Comparison of ENCODE assay signal across 14 cellular contexts in the genomic region with DNA sequence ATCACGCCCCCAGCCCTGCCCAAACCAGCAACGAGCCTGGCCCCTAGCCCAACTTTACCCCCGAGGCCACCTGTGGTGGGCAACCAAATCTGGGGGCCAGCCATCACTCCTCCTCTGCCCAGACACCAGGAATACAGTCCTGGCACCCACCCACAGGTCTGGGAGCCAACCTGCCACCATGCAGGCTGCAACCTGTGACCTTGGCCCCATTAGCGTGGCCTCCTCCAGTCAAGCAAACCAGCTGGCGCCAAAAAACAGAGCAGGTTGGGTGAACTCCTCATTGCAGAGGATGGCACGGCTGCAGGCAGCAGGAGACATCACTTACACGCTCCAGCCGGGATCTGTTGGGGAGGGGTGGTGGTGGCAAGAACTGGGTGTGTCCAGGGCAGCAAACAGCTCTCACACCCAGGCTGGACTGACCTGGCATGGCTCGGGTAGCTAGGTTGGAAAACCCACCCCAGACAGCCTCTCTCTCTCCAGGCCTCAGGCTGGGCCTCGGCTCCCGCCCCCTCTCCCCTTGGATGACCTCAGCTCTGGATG.
"Had no signal": no experiment of that assay in that cellular context is flagged by ENCODE, and none has a peak within 500 bp of the region (broad histone marks: within the 10 kb centered on the region; RNA-seq: fewer than 3 reads in every experiment).

No MANE protein-coding gene starts in this region.

- H3K36me3 ChIP-seq: esophagus muscularis mucosa, neutrophil, right atrium auricular region, transverse colon had no signal

- H3K4me2 ChIP-seq: smooth muscle cell had no signal

- DNase-seq: activated CD4-positive, alpha-beta T cell treated with anti-CD3 and anti-CD28 coated beads for 4 hours; activated CD8-positive, alpha-beta memory T cell treated with anti-CD3 and anti-CD28 coated beads, Interleukin-2, amount 50 U/mL, for 48 hours; activated CD8-positive, alpha-beta T cell treated with anti-CD3 and anti-CD28 coated beads, Interleukin-2, amount 10 ng/mL, durations not matched to agents 7 days and 5 days; activated naive CD8-positive, alpha-beta T cell treated with anti-CD3 and anti-CD28 coated beads, Interleukin-2, amount 10 ng/mL, durations not matched to agents 7 days and 5 days; aorta; immature natural killer cell; naive thymus-derived CD4-positive, alpha-beta T cell; transverse colon had no signal

- H3K4me3 ChIP-seq: esophagus muscularis mucosa, lung, right atrium auricular region, smooth muscle cell, transverse colon had no signal

- FAIRE-seq: bronchial epithelial cell had no signal

- H3K27ac ChIP-seq: esophagus muscularis mucosa, neutrophil, right atrium auricular region, transverse colon had no signal

- H3K9me3 ChIP-seq: esophagus muscularis mucosa, neutrophil, right atrium auricular region, transverse colon had no signal

- H3K27me3 ChIP-seq: esophagus muscularis mucosa, right atrium auricular region, transverse colon had no signal

- ATAC-seq: activated CD8-positive, alpha-beta T cell treated with anti-CD3 and anti-CD28 coated beads, Interleukin-2, amount 10 ng/mL, durations not matched to agents 7 days and 5 days; naive thymus-derived CD4-positive, alpha-beta T cell had no signal
